1 cellular context compared by ENCODE assay signal in the genomic region with DNA sequence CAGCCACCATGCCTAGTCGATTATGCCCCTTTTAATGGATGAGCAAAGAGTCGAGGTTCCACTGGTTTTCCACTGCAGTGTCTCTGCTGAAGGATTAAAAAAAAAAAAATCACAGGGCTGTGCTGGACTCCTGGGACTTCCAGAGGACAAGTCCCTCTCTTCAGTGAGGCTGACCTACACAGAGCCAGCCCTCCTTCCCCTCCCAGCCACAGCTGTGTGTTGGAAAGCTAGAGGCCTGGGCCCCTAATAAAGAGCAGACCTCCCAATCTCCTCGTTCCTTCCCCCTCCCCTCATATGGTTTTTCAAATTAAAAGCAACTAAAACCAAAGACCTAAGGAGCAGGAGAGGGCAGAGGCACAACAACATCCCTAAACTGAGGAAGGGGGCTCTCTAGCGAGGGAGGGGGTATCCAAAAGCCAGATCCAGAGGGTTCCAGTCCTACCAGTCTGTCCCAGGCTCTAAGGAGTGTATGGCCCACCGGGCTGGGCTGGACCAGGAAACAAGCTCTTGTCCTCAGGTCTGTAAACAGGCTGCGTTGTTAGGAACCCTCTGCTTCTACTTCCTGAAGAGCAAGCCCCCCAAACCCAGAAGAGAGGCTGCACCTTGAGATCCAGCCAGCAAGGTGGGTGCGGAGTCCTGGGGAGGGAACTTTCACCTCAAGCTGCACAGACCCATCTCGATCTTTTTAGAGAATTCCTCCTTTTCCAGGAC.
TF ChIP-seq lines count a peak whose summit lies in the region.

No MANE protein-coding gene starts in this region.

TF ChIP-seq in IMR-90, 13 proteins besides CTCF, POLR2A, EP300 and RAD21:
- TF ChIP-seq RCOR1 (IDR thresholded peaks at IDR 0.05; ENCODE audit: insufficient replicate concordance, low read length) (no peak), CEBPB (IDR thresholded peaks at IDR 0.05; ENCODE audit: low read depth, low read length) (no peak), NFE2L2 (IDR thresholded peaks at IDR 0.05; ENCODE audit: low read depth, low read length) (no peak), MAZ (IDR thresholded peaks at IDR 0.05; ENCODE audit: borderline replicate concordance, low read depth, low read length) (no peak), SMC3 (IDR thresholded peaks at IDR 0.05; ENCODE audit: low read depth, low read length) (no peak), FOS (IDR thresholded peaks at IDR 0.05; ENCODE audit: low read depth, low read length) (no peak), RFX5 (IDR thresholded peaks at IDR 0.05; ENCODE audit: low read depth, low read length) (no peak), BHLHE40 (IDR thresholded peaks at IDR 0.05; ENCODE audit: low read depth, low read length) (no peak), MAFK (IDR thresholded peaks at IDR 0.05; ENCODE audit: low read depth, low read length) (no peak), MXI1 (IDR thresholded peaks at IDR 0.05; ENCODE audit: borderline replicate concordance, low read depth, low read length) (no peak), CHD1 (IDR thresholded peaks at IDR 0.05; ENCODE audit: low read depth, low read length) (no peak)
- TF ChIP-seq, protein P1, sequence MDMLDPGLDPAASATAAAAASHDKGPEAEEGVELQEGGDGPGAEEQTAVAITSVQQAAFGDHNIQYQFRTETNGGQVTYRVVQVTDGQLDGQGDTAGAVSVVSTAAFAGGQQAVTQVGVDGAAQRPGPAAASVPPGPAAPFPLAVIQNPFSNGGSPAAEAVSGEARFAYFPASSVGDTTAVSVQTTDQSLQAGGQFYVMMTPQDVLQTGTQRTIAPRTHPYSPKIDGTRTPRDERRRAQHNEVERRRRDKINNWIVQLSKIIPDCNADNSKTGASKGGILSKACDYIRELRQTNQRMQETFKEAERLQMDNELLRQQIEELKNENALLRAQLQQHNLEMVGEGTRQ (IDR thresholded peaks at IDR 0.05; ENCODE audit: low read depth, low read length) = no peak
- TF ChIP-seq, protein P2, sequence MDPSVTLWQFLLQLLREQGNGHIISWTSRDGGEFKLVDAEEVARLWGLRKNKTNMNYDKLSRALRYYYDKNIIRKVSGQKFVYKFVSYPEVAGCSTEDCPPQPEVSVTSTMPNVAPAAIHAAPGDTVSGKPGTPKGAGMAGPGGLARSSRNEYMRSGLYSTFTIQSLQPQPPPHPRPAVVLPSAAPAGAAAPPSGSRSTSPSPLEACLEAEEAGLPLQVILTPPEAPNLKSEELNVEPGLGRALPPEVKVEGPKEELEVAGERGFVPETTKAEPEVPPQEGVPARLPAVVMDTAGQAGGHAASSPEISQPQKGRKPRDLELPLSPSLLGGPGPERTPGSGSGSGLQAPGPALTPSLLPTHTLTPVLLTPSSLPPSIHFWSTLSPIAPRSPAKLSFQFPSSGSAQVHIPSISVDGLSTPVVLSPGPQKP (IDR thresholded peaks at IDR 0.05; ENCODE audit: borderline replicate concordance, low read depth, low read length) = no peak
